Comparison of ENCODE assay signal across 23 cellular contexts in genomic region chr16:56320081-56320480, GRCh38.
"Had no signal": no experiment of that assay in that cellular context is flagged by ENCODE, and none has a peak within 500 bp of the region (broad histone marks: within the 10 kb centered on the region; RNA-seq: fewer than 3 reads in every experiment).

No MANE protein-coding gene starts in this region.

- H3K27me3 Mint-ChIP-seq: effector memory CD8-positive, alpha-beta T cell had no signal

- H3K9me3 Mint-ChIP-seq: effector memory CD8-positive, alpha-beta T cell; immature natural killer cell; memory B cell; mesothelial cell of epicardium; natural killer cell; stimulated activated naive B cell treated with anti-CD40 and anti-IgM and Interleukin-4, amounts not matched to agents 10 μg/mL and 1 μg/mL and 100 μg/mL, for 72 hours; stimulated activated naive CD8-positive, alpha-beta T cell treated with anti-CD3 and anti-CD28 coated beads, Interleukin-15, amount 100 ng/mL, for 72 hours had no signal

- H3K27ac Mint-ChIP-seq: immature natural killer cell; memory B cell; mesothelial cell of epicardium; natural killer cell; stimulated activated naive B cell treated with anti-CD40 and anti-IgM and Interleukin-4, amounts not matched to agents 10 μg/mL and 1 μg/mL and 100 μg/mL, for 72 hours; stimulated activated naive CD8-positive, alpha-beta T cell treated with anti-CD3 and anti-CD28 coated beads, Interleukin-15, amount 100 ng/mL, for 72 hours had no signal

- DNase-seq: effector memory CD8-positive, alpha-beta T cell; esophagus squamous epithelium; foreskin fibroblast; glutamatergic neuron; immature natural killer cell; left cardiac atrium; left ventricle myocardium inferior; lower lobe of right lung; natural killer cell; psoas muscle; retina; spleen; stimulated activated CD4-positive, alpha-beta T cell treated with anti-CD3 and anti-CD28 coated beads, Interleukin-15, amount 100 ng/mL, for 24 hours; stimulated activated CD4-positive, alpha-beta T cell treated with anti-CD3 and anti-CD28 coated beads, Interleukin-1b, Interleukin-23, amount 100 ng/mL, for 48 hours; stimulated activated CD4-positive, alpha-beta T cell treated with anti-CD3 and anti-CD28 coated beads, Interleukin-4, amount 100 ng/mL, for 24 hours; stimulated activated naive B cell treated with anti-CD40 and anti-IgM and Interleukin-4, amounts not matched to agents 10 μg/mL and 1 μg/mL and 100 μg/mL, for 72 hours; stimulated activated naive CD8-positive, alpha-beta T cell treated with anti-CD3 and anti-CD28 coated beads, Interleukin-15, amount 100 ng/mL, for 72 hours; trophoblast cell had no signal

- H3K36me3 Mint-ChIP-seq: immature natural killer cell; memory B cell; mesothelial cell of epicardium; natural killer cell; stimulated activated naive B cell treated with anti-CD40 and anti-IgM and Interleukin-4, amounts not matched to agents 10 μg/mL and 1 μg/mL and 100 μg/mL, for 72 hours had no signal

- ATAC-seq: effector memory CD8-positive, alpha-beta T cell; gastroesophageal sphincter; left cardiac atrium; lower lobe of right lung; natural killer cell; psoas muscle; sciatic nerve; stimulated activated naive CD8-positive, alpha-beta T cell treated with anti-CD3 and anti-CD28 coated beads, Interleukin-15, amount 100 ng/mL, for 72 hours had no signal

- H3K27me3 ChIP-seq: gastroesophageal sphincter had no signal

- H3K4me3 Mint-ChIP-seq: effector memory CD8-positive, alpha-beta T cell; immature natural killer cell; memory B cell; mesothelial cell of epicardium; natural killer cell; stimulated activated naive B cell treated with anti-CD40 and anti-IgM and Interleukin-4, amounts not matched to agents 10 μg/mL and 1 μg/mL and 100 μg/mL, for 72 hours; stimulated activated naive CD8-positive, alpha-beta T cell treated with anti-CD3 and anti-CD28 coated beads, Interleukin-15, amount 100 ng/mL, for 72 hours had no signal

- H3K27ac ChIP-seq: epithelial cell of prostate, esophagus squamous epithelium, gastroesophageal sphincter, left ventricle myocardium inferior, lower lobe of right lung, psoas muscle, spleen had no signal
